ENCODE assay signal across 1 cellular context in genomic region chr15:70474367-70474681, GRCh38.
TF ChIP-seq lines count a peak whose summit lies in the region.

No MANE protein-coding gene starts in this region.

TF ChIP-seq in WTC11, 78 proteins besides CTCF, POLR2A, EP300 and RAD21 (continued from another document):
- TF ChIP-seq, protein P1, sequence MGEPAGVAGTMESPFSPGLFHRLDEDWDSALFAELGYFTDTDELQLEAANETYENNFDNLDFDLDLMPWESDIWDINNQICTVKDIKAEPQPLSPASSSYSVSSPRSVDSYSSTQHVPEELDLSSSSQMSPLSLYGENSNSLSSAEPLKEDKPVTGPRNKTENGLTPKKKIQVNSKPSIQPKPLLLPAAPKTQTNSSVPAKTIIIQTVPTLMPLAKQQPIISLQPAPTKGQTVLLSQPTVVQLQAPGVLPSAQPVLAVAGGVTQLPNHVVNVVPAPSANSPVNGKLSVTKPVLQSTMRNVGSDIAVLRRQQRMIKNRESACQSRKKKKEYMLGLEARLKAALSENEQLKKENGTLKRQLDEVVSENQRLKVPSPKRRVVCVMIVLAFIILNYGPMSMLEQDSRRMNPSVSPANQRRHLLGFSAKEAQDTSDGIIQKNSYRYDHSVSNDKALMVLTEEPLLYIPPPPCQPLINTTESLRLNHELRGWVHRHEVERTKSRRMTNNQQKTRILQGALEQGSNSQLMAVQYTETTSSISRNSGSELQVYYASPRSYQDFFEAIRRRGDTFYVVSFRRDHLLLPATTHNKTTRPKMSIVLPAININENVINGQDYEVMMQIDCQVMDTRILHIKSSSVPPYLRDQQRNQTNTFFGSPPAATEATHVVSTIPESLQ (CRISPR knock-in tag; IDR thresholded peaks at IDR 0.05) = no peak
- no peak for TF ChIP-seq MXD4 (CRISPR knock-in tag; IDR thresholded peaks at IDR 0.05; ENCODE audit: borderline replicate concordance)
- TF ChIP-seq ZNF671 (CRISPR knock-in tag; IDR thresholded peaks at IDR 0.05) = no peak
- no peak for TF ChIP-seq SMAD3 (CRISPR knock-in tag; IDR thresholded peaks at IDR 0.05; ENCODE audit: borderline replicate concordance)
- no peak for TF ChIP-seq ZNF532 (CRISPR knock-in tag; IDR thresholded peaks at IDR 0.05; ENCODE audit: borderline replicate concordance)
- TF ChIP-seq ELF4 (CRISPR knock-in tag; IDR thresholded peaks at IDR 0.05; ENCODE audit: low read depth) = no peak
- TF ChIP-seq, protein P2, sequence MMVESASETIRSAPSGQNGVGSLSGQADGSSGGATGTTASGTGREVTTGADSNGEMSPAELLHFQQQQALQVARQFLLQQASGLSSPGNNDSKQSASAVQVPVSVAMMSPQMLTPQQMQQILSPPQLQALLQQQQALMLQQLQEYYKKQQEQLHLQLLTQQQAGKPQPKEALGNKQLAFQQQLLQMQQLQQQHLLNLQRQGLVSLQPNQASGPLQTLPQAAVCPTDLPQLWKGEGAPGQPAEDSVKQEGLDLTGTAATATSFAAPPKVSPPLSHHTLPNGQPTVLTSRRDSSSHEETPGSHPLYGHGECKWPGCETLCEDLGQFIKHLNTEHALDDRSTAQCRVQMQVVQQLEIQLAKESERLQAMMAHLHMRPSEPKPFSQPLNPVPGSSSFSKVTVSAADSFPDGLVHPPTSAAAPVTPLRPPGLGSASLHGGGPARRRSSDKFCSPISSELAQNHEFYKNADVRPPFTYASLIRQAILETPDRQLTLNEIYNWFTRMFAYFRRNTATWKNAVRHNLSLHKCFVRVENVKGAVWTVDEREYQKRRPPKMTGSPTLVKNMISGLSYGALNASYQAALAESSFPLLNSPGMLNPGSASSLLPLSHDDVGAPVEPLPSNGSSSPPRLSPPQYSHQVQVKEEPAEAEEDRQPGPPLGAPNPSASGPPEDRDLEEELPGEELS (CRISPR knock-in tag; IDR thresholded peaks at IDR 0.05) = no peak
- TF ChIP-seq, protein P3, sequence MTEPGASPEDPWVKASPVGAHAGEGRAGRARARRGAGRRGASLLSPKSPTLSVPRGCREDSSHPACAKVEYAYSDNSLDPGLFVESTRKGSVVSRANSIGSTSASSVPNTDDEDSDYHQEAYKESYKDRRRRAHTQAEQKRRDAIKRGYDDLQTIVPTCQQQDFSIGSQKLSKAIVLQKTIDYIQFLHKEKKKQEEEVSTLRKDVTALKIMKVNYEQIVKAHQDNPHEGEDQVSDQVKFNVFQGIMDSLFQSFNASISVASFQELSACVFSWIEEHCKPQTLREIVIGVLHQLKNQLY (CRISPR knock-in tag; IDR thresholded peaks at IDR 0.05) = no peak
